16 cellular contexts compared by ENCODE assay signal in genomic region chr15:52559022-52559421, GRCh38. TPM values are rescaled to one million over a fixed set of nuclear protein-coding genes. Genes with fewer than 3 reads are reported as not detected.
DNase-seq lines count a peak whose midpoint lies in the region; ATAC-seq and TF ChIP-seq lines count a peak whose summit lies in the region.
"Had no signal": no experiment of that assay in that cellular context is flagged by ENCODE, and none has a peak within 500 bp of the region (broad histone marks: within the 10 kb centered on the region; RNA-seq: fewer than 3 reads in every experiment).

No MANE protein-coding gene starts in this region.

- intact Hi-C loops in ovary (cut with DNase I): no loop called here

- peak overlapping the region; percentile 97 for H3K27ac Mint-ChIP-seq in activated T-cell treated with anti-CD3 and anti-CD28 coated beads, Interleukin-2, amount 50 U/mL, for 24 hours
- peak overlapping the region; percentile 63 for H3K27ac Mint-ChIP-seq in activated naive CD8-positive, alpha-beta T cell treated with anti-CD3 and anti-CD28 coated beads for 36 hours
- H3K27ac Mint-ChIP-seq in stimulated activated effector memory CD8-positive, alpha-beta T cell treated with anti-CD3 and anti-CD28 coated beads, Interleukin-12 subunit alpha, Interleukin-12 subunit beta, amount 100 ng/mL, for 72 hours: peak overlapping the region; percentile 98
- H3K27ac Mint-ChIP-seq: WTC11 had no signal

- H3K4me1 Mint-ChIP-seq in activated T-cell treated with anti-CD3 and anti-CD28 coated beads, Interleukin-2, amount 50 U/mL, for 24 hours (ENCODE audit: low read depth): peaks cover 79% of the 10 kb centered on the region
- peaks cover 56% of the 10 kb centered on the region for H3K4me1 Mint-ChIP-seq in activated naive CD8-positive, alpha-beta T cell treated with anti-CD3 and anti-CD28 coated beads for 36 hours
- peaks cover 68% of the 10 kb centered on the region for H3K4me1 Mint-ChIP-seq in stimulated activated effector memory CD8-positive, alpha-beta T cell treated with anti-CD3 and anti-CD28 coated beads, Interleukin-12 subunit alpha, Interleukin-12 subunit beta, amount 100 ng/mL, for 72 hours

- no peaks in the 10 kb centered on the region for H3K27me3 Mint-ChIP-seq in activated T-cell treated with anti-CD3 and anti-CD28 coated beads, Interleukin-2, amount 50 U/mL, for 24 hours
- H3K27me3 Mint-ChIP-seq in activated naive CD8-positive, alpha-beta T cell treated with anti-CD3 and anti-CD28 coated beads for 36 hours: no peaks in the 10 kb centered on the region
- H3K27me3 Mint-ChIP-seq: naive thymus-derived CD4-positive, alpha-beta T cell had no signal

- WGBS in ovary, 3 donors: 92 to 93% (median 92%) methylated on average over 6 of the region's 6 CpGs

- TF ChIP-seq EP300 in ovary (IDR thresholded peaks at IDR 0.05): no peak

- H3K27ac ChIP-seq in ovary: no peak overlapping the region
- H3K27ac ChIP-seq: ascending aorta, KMS-11 had no signal

- H3K27me3 ChIP-seq in ovary: no peaks in the 10 kb centered on the region
- H3K27me3 ChIP-seq: ascending aorta had no signal

- no peak overlapping the region for H3K4me3 ChIP-seq in ovary
- H3K4me3 ChIP-seq: ascending aorta had no signal

- H3K36me3 ChIP-seq in ovary: no peaks in the 10 kb centered on the region

- no peaks in the 10 kb centered on the region for H3K9me3 ChIP-seq in ovary
- H3K9me3 ChIP-seq: ascending aorta had no signal

- H3K36me3 Mint-ChIP-seq in activated T-cell treated with anti-CD3 and anti-CD28 coated beads, Interleukin-2, amount 50 U/mL, for 24 hours (ENCODE audit: low read depth): peaks cover 78% of the 10 kb centered on the region
- H3K36me3 Mint-ChIP-seq in activated naive CD8-positive, alpha-beta T cell treated with anti-CD3 and anti-CD28 coated beads for 36 hours: peaks cover 32% of the 10 kb centered on the region
- peaks cover 87% of the 10 kb centered on the region for H3K36me3 Mint-ChIP-seq in stimulated activated effector memory CD8-positive, alpha-beta T cell treated with anti-CD3 and anti-CD28 coated beads, Interleukin-12 subunit alpha, Interleukin-12 subunit beta, amount 100 ng/mL, for 72 hours

- TF ChIP-seq POLR2A in ovary (IDR thresholded peaks at IDR 0.05): no peak

- peak overlapping the region; percentile 71 for H3K4me3 Mint-ChIP-seq in activated T-cell treated with anti-CD3 and anti-CD28 coated beads, Interleukin-2, amount 50 U/mL, for 24 hours
- H3K4me3 Mint-ChIP-seq in activated naive CD8-positive, alpha-beta T cell treated with anti-CD3 and anti-CD28 coated beads for 36 hours: no peak overlapping the region
- H3K4me3 Mint-ChIP-seq in stimulated activated effector memory CD8-positive, alpha-beta T cell treated with anti-CD3 and anti-CD28 coated beads, Interleukin-12 subunit alpha, Interleukin-12 subunit beta, amount 100 ng/mL, for 72 hours: peak overlapping the region; percentile 69
- H3K4me3 Mint-ChIP-seq: WTC11 had no signal

- TF ChIP-seq CTCF in ovary (IDR thresholded peaks at IDR 0.05) (no peak), GM10266 (IDR thresholded peaks at IDR 0.05; ENCODE audit: control insufficient read depth, insufficient read depth, low read depth, missing control alignments) (no peak)

- peak; percentile 13 for ATAC-seq in HG03095 (IDR thresholded peaks at IDR 0.05; ENCODE audit: unreplicated experiment)
- peak; percentile 67 for ATAC-seq in stimulated activated effector memory CD8-positive, alpha-beta T cell treated with anti-CD3 and anti-CD28 coated beads, Interleukin-12 subunit alpha, Interleukin-12 subunit beta, amount 100 ng/mL, for 72 hours
- ATAC-seq: WTC11 had no signal

- DNase-seq in activated T-cell treated with anti-CD3 and anti-CD28 coated beads, Interleukin-2, amount 50 U/mL, for 24 hours: no peak
- DNase-seq in activated T-cell treated with anti-CD3 and anti-CD28 coated beads, Interleukin-2, amount 50 U/mL, for 48 hours: no peak
- DNase-seq in activated naive CD8-positive, alpha-beta T cell treated with anti-CD3 and anti-CD28 coated beads for 36 hours: no peak
- DNase-seq in stimulated activated effector memory CD8-positive, alpha-beta T cell treated with anti-CD3 and anti-CD28 coated beads, Interleukin-12 subunit alpha, Interleukin-12 subunit beta, amount 100 ng/mL, for 72 hours (ENCODE audit: low spot score in 2 of 2): peak in 1 of 2 donors; percentile 75
- DNase-seq in cerebellar nuclear complex (lab: John Stamatoyannopoulos, UW) (no peak), ovary (no peak), GM10266 (ENCODE audit: extremely low spot score) (no peak)
- DNase-seq: GF-D8, NCI-H2107, RPMI8226, small intestine had no signal

- no peaks in the 10 kb centered on the region for H3K9me3 Mint-ChIP-seq in activated T-cell treated with anti-CD3 and anti-CD28 coated beads, Interleukin-2, amount 50 U/mL, for 24 hours
- no peaks in the 10 kb centered on the region for H3K9me3 Mint-ChIP-seq in activated naive CD8-positive, alpha-beta T cell treated with anti-CD3 and anti-CD28 coated beads for 36 hours
- no peaks in the 10 kb centered on the region for H3K9me3 Mint-ChIP-seq in stimulated activated effector memory CD8-positive, alpha-beta T cell treated with anti-CD3 and anti-CD28 coated beads, Interleukin-12 subunit alpha, Interleukin-12 subunit beta, amount 100 ng/mL, for 72 hours
- H3K9me3 Mint-ChIP-seq: naive thymus-derived CD4-positive, alpha-beta T cell; WTC11 had no signal

- peaks cover 7% of the 10 kb centered on the region for H3K4me1 ChIP-seq in ovary (ENCODE audit: insufficient read depth)

RNA-seq across cellular contexts. Expression of gene ARPP19, which starts 9.8 kb away (rescaled TPM):
- total RNA-seq in activated naive CD8-positive, alpha-beta T cell treated with anti-CD3 and anti-CD28 coated beads for 36 hours: 100 to 1,000 TPM; 186 to 190 TPM
- 100 to 1,000 TPM in 5 of 7 donors, 10 to 100 TPM in 2; 71.3 to 158 (median 125) TPM for total RNA-seq in ovary
- 10 to 100 TPM; 37.9 to 85.7 TPM for polyA plus RNA-seq in ovary

RNA-seq across cellular contexts. Expression of gene MYO5A, which starts 30.3 kb away (rescaled TPM):
- total RNA-seq in activated naive CD8-positive, alpha-beta T cell treated with anti-CD3 and anti-CD28 coated beads for 36 hours: 10 to 100 TPM; 15.8 to 18.1 TPM
- 10 to 100 TPM; 10.6 to 26.5 (median 15.9) TPM for total RNA-seq in ovary
- polyA plus RNA-seq in ovary: 1 to 10 TPM; 3.8 to 9.5 TPM
